In the genomic region with DNA sequence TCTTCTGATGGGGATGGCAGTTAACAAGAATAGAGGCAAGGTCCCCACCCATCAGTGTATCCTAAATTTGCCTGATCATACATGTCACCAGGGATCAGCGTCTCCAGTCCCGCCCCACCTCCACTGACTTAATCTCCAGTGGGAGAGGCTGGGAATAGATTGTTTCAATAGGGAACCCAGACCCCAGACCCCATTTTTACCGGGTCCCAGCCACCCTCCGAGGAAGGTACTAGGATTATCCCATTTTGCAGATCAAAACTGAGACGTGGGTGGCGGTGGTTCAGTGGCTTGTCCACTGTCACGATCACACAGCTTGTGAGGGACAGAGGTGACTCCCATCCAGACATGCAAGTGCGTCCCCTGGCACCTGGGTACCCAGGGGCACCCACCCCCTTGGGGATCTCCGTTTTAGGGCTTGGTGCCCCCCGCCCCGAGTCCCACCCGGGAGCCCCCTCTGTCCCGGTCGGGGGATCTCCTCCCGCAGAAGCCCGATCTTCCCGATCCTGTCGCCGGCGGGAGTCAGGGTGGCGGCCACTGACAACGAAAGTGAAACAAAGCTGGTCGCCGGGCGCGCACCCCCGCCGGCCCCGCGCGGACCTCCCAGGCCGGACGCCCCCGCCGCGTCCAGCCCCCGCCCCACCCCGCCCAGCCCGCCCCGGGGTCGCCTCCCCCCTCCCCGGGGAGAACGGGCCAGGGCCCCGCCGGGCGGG, we compare ENCODE assay signal across 8 cellular contexts. TPM values are rescaled to one million over a fixed set of nuclear protein-coding genes. Genes with fewer than 3 reads are reported as not detected.
DNase-seq lines count a peak whose midpoint lies in the region; ATAC-seq, FAIRE-seq and TF ChIP-seq lines count a peak whose summit lies in the region.

No MANE protein-coding gene starts in this region.

- H3F3A ChIP-seq in SU-DHL-6 (ENCODE audit: insufficient read depth): peaks cover 3% of the 10 kb centered on the region; the same call in 1 of the 2 replicates
- peaks cover 12% of the 10 kb centered on the region for H3F3A ChIP-seq in smooth muscle cell (ENCODE audit: low read depth)

- ATAC-seq in HG02885 (IDR thresholded peaks at IDR 0.05; ENCODE audit: poor library complexity, unreplicated experiment) (peak; percentile 36), GM18520 (IDR thresholded peaks at IDR 0.05; ENCODE audit: unreplicated experiment) (no peak)

- H3K4me3 ChIP-seq in GM12864 (ENCODE audit: low read depth, low read length) (peak overlapping the region; percentile 94), SU-DHL-6 (ENCODE audit: insufficient read depth, low read length, poor library complexity, severe bottlenecking) (peak overlapping the region; percentile 46), bronchial epithelial cell (ENCODE audit: low read depth, low read length) (peak overlapping the region; percentile 61), kidney (ENCODE audit: low read length in 2 of 2) (peak overlapping the region; percentile 86 to 95), smooth muscle cell (peak overlapping the region; percentile 91)

- H2AFZ ChIP-seq in SU-DHL-6 (ENCODE audit: low read depth, low read length, severe bottlenecking) (no peak overlapping the region), smooth muscle cell (ENCODE audit: low read depth) (peak overlapping the region; percentile 5)

- H4K20me1 ChIP-seq in SU-DHL-6 (ENCODE audit: low read depth, low read length) (no peaks in the 10 kb centered on the region), smooth muscle cell (ENCODE audit: low read depth) (no peaks in the 10 kb centered on the region)

- WGBS in smooth muscle cell (ENCODE audit: low lambda C conversion rate): under 1% methylated on average over 17 of the region's 46 CpGs

- TF ChIP-seq CTCF in GM12864 (IDR thresholded peaks at IDR 0.05; ENCODE audit: low read depth, low read length, missing control alignments): no peak
- no peak for TF ChIP-seq CTCF in SU-DHL-6 (IDR thresholded peaks at IDR 0.05; ENCODE audit: insufficient read depth, low read length, poor library complexity, severe bottlenecking)
- no peak for TF ChIP-seq CTCF in bronchial epithelial cell (IDR thresholded peaks at IDR 0.05; ENCODE audit: insufficient read depth, low read length, severe bottlenecking)
- TF ChIP-seq CTCF in kidney (IDR thresholded peaks at IDR 0.05; ENCODE audit: borderline replicate concordance, extremely low read depth, insufficient read depth): no peak
- TF ChIP-seq CTCF in smooth muscle cell (IDR thresholded peaks at IDR 0.05; ENCODE audit: borderline replicate concordance, insufficient read depth, poor library complexity, severe bottlenecking): no peak

- H3K9me2 ChIP-seq in SU-DHL-6 (replicated peaks; ENCODE audit: insufficient read depth, low read length): no peaks in the 10 kb centered on the region

- peak overlapping the region; percentile 52 for H3K4me2 ChIP-seq in SU-DHL-6 (ENCODE audit: low read depth, low read length, poor library complexity, severe bottlenecking)
- peak overlapping the region; percentile 95 for H3K4me2 ChIP-seq in smooth muscle cell

- H3K79me2 ChIP-seq in SU-DHL-6 (ENCODE audit: insufficient read depth, low read length) (no peaks in the 10 kb centered on the region), smooth muscle cell (ENCODE audit: low read depth) (peaks cover 47% of the 10 kb centered on the region)

- no peak for DNase-seq in GM12864 (ENCODE audit: low read depth)
- no peak for DNase-seq in bronchial epithelial cell (ENCODE audit: low read depth)
- DNase-seq in kidney: peak; percentile 89
- peak; percentile 46 for DNase-seq in smooth muscle cell (lab: John Stamatoyannopoulos, UW; ENCODE audit: unreplicated experiment)
- DNase-seq in GM19240 (ENCODE audit: insufficient read length, low spot score): no peak

- no peaks in the 10 kb centered on the region for H3K27me3 ChIP-seq in SU-DHL-6 (ENCODE audit: low read length)
- no peaks in the 10 kb centered on the region for H3K27me3 ChIP-seq in bronchial epithelial cell (ENCODE audit: control insufficient read depth, insufficient read depth, low read length)
- H3K27me3 ChIP-seq in smooth muscle cell (ENCODE audit: low read depth): no peaks in the 10 kb centered on the region

- H3K4me1 ChIP-seq in kidney (ENCODE audit: control insufficient read depth in 1 of 2, insufficient read depth in 1 of 2, low read depth in 1 of 2, low read length in 2 of 2): peaks cover 10 to 18% of the 10 kb centered on the region in 2 donors
- H3K4me1 ChIP-seq in smooth muscle cell (ENCODE audit: low read depth): peaks cover 29% of the 10 kb centered on the region

- no peak overlapping the region for H3K27ac ChIP-seq in SU-DHL-6 (ENCODE audit: low read depth, low read length)
- H3K27ac ChIP-seq in kidney (ENCODE audit: low read depth in 2 of 2, low read length in 2 of 2): peak overlapping the region; percentile 96 to 97
- peak overlapping the region; percentile 91 for H3K27ac ChIP-seq in smooth muscle cell (ENCODE audit: low read depth)

- no peaks in the 10 kb centered on the region for H3K9me3 ChIP-seq in SU-DHL-6 (ENCODE audit: insufficient read depth, low read length)
- H3K9me3 ChIP-seq in kidney (ENCODE audit: control insufficient read depth in 1 of 2, low read length in 2 of 2): no peaks in the 10 kb centered on the region
- no peaks in the 10 kb centered on the region for H3K9me3 ChIP-seq in smooth muscle cell (replicated peaks; ENCODE audit: low read depth)

- FAIRE-seq in bronchial epithelial cell (lab: Jason Lieb, UNC) (no peak), kidney (lab: Jason Lieb, UNC) (no peak)

- intact Hi-C loops in kidney (cut with DNase I): no loop called here

- H3K36me3 ChIP-seq in SU-DHL-6 (ENCODE audit: low read length) (no peaks in the 10 kb centered on the region), bronchial epithelial cell (ENCODE audit: control insufficient read depth, insufficient read depth, low read length) (no peaks in the 10 kb centered on the region), kidney (ENCODE audit: control insufficient read depth in 1 of 2, insufficient read depth in 2 of 2, low read length in 2 of 2) (no peaks in the 10 kb centered on the region), smooth muscle cell (ENCODE audit: low read depth) (no peaks in the 10 kb centered on the region)

- H3K9ac ChIP-seq in SU-DHL-6 (ENCODE audit: low read length) (peak overlapping the region; percentile 40; the same call in 1 of the 2 replicates), kidney (ENCODE audit: low read length in 2 of 2) (peak overlapping the region; percentile 97 to 98), smooth muscle cell (ENCODE audit: low read depth) (peak overlapping the region; percentile 97)

RNA-seq across cellular contexts. Expression of gene WSB2, which starts 0.5 kb away (rescaled TPM):
- 125 and 234 TPM in 2 replicates for total RNA-seq in bronchial epithelial cell
- 72.5 TPM for total RNA-seq in kidney
- polyA plus RNA-seq in kidney (ENCODE audit: insufficient read depth, low read depth, low replicate concordance): 48.8 TPM
- 71.5 and 78.2 TPM in 2 replicates for total RNA-seq in smooth muscle cell
- 43.9 and 48.1 TPM in 2 replicates for polyA plus RNA-seq in smooth muscle cell

RNA-seq across cellular contexts. Expression of gene VSIG10, which starts 43.4 kb away (rescaled TPM):
- total RNA-seq in bronchial epithelial cell (20.0 and 23.0 TPM in 2 replicates), kidney (26.1 TPM), smooth muscle cell (2.3 and 5.6 TPM in 2 replicates)
- polyA plus RNA-seq in kidney (ENCODE audit: insufficient read depth, low read depth, low replicate concordance) (15.8 TPM), smooth muscle cell (2.3 and 3.0 TPM in 2 replicates)

RNA-seq across cellular contexts. Expression of gene RFC5, which starts 44.0 kb away (rescaled TPM):
- total RNA-seq in bronchial epithelial cell (6.1 and 7.4 TPM in 2 replicates), kidney (13.0 TPM), smooth muscle cell (15.2 and 27.1 TPM in 2 replicates)
- polyA plus RNA-seq in kidney (ENCODE audit: insufficient read depth, low read depth, low replicate concordance) (7.0 TPM), smooth muscle cell (16.4 and 17.4 TPM in 2 replicates)

Comparison
In these comparisons a context has a peak if more than half of its experiments do, and no peak if none do; other contexts are left out.
1. DNase-seq: peak in kidney (single experiment) and smooth muscle cell (single experiment); none in GM12864 (single experiment), bronchial epithelial cell (single experiment) and GM19240 (single experiment).
2. H3K9ac ChIP-seq: peak in every context shown above with its lines; median percentile 98 in kidney; 97 in smooth muscle cell; 40 in SU-DHL-6.
3. Peak in every context shown above with its lines, with median percentiles within 50 percentile points of each other: H3K4me3 ChIP-seq.